Comparison of ENCODE assay signal across 8 cellular contexts in genomic region chr16:30406911-30407793, GRCh38. TPM values are rescaled to one million over a fixed set of nuclear protein-coding genes. Genes with fewer than 3 reads are reported as not detected.
A peak's percentile ranks its signal among the peaks of the same experiment; 100 is the strongest.
DNase-seq lines count a peak whose midpoint lies in the region; ATAC-seq and TF ChIP-seq lines count a peak whose summit lies in the region.

Gene ZNF771, plus strand, starts transcription at chr16:30407606. Its CDS starts 448 bp downstream, at chr16:30408054.

- H3K4me3 ChIP-seq in SJCRH30 (peak within 1 kb of the TSS; percentile 69), gastroesophageal sphincter (peak within 1 kb of the TSS; percentile 67 to 82)

- TF ChIP-seq EP300 in gastroesophageal sphincter (IDR thresholded peaks at IDR 0.05), result no peak

- peaks cover 7% of the 10 kb centered on the region for H3K4me1 ChIP-seq in SJCRH30
- H3K4me1 ChIP-seq in gastroesophageal sphincter, result peaks cover 0 to 39% (median 14%) of the 10 kb centered on the region in 3 donors

- 0 to 2% methylated on average over 28 to 42 of the region's 74 CpGs for WGBS in gastroesophageal sphincter (ENCODE audit: low coverage in 1 of 2), 2 donors

- H3K27me3 ChIP-seq in SJCRH30 (no peaks in the 10 kb centered on the region), gastroesophageal sphincter (no peaks in the 10 kb centered on the region)

- H3K27ac ChIP-seq in SJCRH30 (peak within 1 kb of the TSS; percentile 63), gastroesophageal sphincter (peak within 1 kb of the TSS; percentile 87 to 98 (median 90)), substantia nigra (ENCODE audit: low read depth, low read length, poor library complexity, severe bottlenecking) (peak within 1 kb of the TSS; percentile 88)

- DNase-seq in ELF-1 (ENCODE audit: low read depth, low spot score) (peak; percentile 94), LHCN-M2 (ENCODE audit: low read depth) (peak; percentile 87), SJCRH30 (peak; percentile 94 to 95), nucleus accumbens (lab: John Stamatoyannopoulos, UW) (peak; percentile 54 to 95 (median 88)), substantia nigra (lab: John Stamatoyannopoulos, UW) (peak; percentile 68 to 98 (median 90))
- DNase-seq in activated naive CD4-positive, alpha-beta T cell treated with Interleukin-2 at 50 U/mL for 16 hours, result peak; percentile 94

- no peaks in the 10 kb centered on the region for H3K9me3 ChIP-seq in SJCRH30 (replicated peaks)
- H3K9me3 ChIP-seq in gastroesophageal sphincter, result no peaks in the 10 kb centered on the region

- TF ChIP-seq CTCF in gastroesophageal sphincter (IDR thresholded peaks at IDR 0.05), result peak in 1 of 4 experiments; percentile 12

- peak; percentile 71 for ATAC-seq in GM21825 (IDR thresholded peaks at IDR 0.05; ENCODE audit: unreplicated experiment)
- ATAC-seq in gastroesophageal sphincter, result peak; percentile 98

- TF ChIP-seq POLR2A in gastroesophageal sphincter (IDR thresholded peaks at IDR 0.05), result peak; percentile 67 to 72

- H3K36me3 ChIP-seq in SJCRH30 (peaks cover 6% of the 10 kb centered on the region), gastroesophageal sphincter (peaks cover 0 to 10% of the 10 kb centered on the region in 2 donors)

RNA-seq across cellular contexts. Expression of gene ZNF771, which starts in this region (rescaled TPM):
- 19.7 and 19.9 TPM in 2 replicates for total RNA-seq in LHCN-M2 (2014; rRNA removed)
- polyA plus RNA-seq in LHCN-M2 (2012), result 8.5 TPM
- 10.4 and 14.0 TPM in 2 replicates for total RNA-seq in SJCRH30 (2014; rRNA removed; shearing (Covaris generic))
- 10 to 100 TPM; 17.6 to 29.3 (median 19.5) TPM for total RNA-seq in gastroesophageal sphincter

Comparison
In these comparisons a context has a peak if more than half of its experiments do, and no peak if none do; other contexts are left out.
1. Peak in every context shown above with its lines: DNase-seq, ATAC-seq, H3K4me3 ChIP-seq and H3K27ac ChIP-seq.